Comparison of ENCODE assay signal across 8 cellular contexts in the genomic region with DNA sequence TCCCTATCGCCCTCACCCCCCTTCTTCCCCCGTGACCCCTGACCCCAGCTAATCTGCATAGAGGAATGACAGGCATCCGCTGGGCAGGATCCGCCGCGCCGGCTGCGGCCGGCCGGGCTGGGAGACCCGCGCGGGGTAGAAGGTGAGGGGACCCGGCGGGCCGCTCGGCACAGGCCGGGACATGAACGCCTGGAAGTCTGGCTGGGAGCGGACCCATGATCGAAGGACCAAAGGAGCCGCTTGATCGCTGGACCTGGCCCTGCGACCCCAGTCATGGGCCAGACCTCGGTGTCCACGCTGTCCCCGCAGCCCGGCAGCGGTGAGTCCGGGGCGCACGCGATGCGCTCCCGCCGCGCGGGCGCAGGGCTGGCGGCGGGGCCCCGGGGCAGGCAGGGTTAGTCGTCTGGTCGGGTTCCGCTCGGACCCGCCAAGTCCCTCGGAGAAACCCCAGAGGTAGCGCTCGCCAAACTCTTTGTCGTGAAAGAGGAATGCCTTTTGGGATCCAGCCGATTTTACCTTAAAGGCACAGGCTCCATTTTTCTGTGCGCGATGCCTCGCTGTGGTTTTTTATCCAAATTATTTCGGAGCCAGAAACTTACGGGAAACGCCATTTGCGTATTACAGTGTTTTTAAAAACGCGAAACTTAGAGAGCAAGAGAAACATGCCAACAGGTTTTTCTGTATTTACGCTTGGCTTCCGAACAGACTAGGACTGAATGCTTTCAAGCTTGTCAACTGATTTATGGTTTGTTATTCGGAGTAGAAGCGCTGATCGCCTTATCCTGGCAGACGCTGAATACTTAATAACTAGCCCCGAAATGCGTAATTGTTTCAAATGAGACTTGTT. TPM values are rescaled to one million over a fixed set of nuclear protein-coding genes. Genes with fewer than 3 reads are reported as not detected.
DNase-seq lines count a peak whose midpoint lies in the region; ATAC-seq and TF ChIP-seq lines count a peak whose summit lies in the region.

A gene (plus strand): TSS at position 75 of the 847 bp plus-strand sequence. CDS start 199 bp downstream, at position 274.

- H3K9me3 ChIP-seq in Caco-2, result no peaks in the 10 kb centered on the region
- H3K9me3 ChIP-seq in upper lobe of right lung, result peaks cover 4% of the 10 kb centered on the region

- H3K27ac Mint-ChIP-seq in Caco-2 (ENCODE audit: unreplicated experiment), result peak within 1 kb of the TSS; percentile 70

- CTCF ChIA-PET in Caco-2 (lab: Charles Lee), result interaction anchor here (0.6 kb wide), 1 partner anchor 103 kb away, joined by 3 read pairs; no protein-coding TSS in a partner anchor

- no peaks in the 10 kb centered on the region for H3K36me3 ChIP-seq in Caco-2 (ENCODE audit: control insufficient read depth, insufficient read depth, low read length)
- no peaks in the 10 kb centered on the region for H3K36me3 ChIP-seq in upper lobe of right lung

- BruUV-seq in Caco-2 (replicated peaks; lab: Mats Ljungman, UMichigan), result no TSS peak

- ATAC-seq in left ventricle myocardium superior, result peak; percentile 93
- ATAC-seq in upper lobe of right lung, result peak; percentile 97
- no peak for ATAC-seq in GM18870 (IDR thresholded peaks at IDR 0.05; ENCODE audit: unreplicated experiment)

- intact Hi-C loops in Caco-2 (cut with micrococcal nuclease; ENCODE audit: unreplicated experiment), result loop anchor here (1.0 to 2.0 kb wide), 2 partner anchors 15 to 69 kb away; no protein-coding TSS in a partner anchor
- intact Hi-C loops in T-helper 2 cell treated with Interferon-gamma antibody and Interleukin-4, amounts not matched to agents 100 ng/mL and 5 ng/mL, for 36 hours (cut with micrococcal nuclease), result no loop called here
- intact Hi-C loops in left ventricle myocardium superior (cut with micrococcal nuclease), result no loop called here
- intact Hi-C loops in upper lobe of right lung (cut with DNase I), result no loop called here

- H3K4me1 ChIP-seq in Caco-2 (peaks cover 40% of the 10 kb centered on the region), upper lobe of right lung (peaks cover 39% of the 10 kb centered on the region)

- H3K27me3 Mint-ChIP-seq in Caco-2 (ENCODE audit: insufficient read depth, unreplicated experiment), result no peaks in the 10 kb centered on the region

- no peaks in the 10 kb centered on the region for H3K36me3 Mint-ChIP-seq in Caco-2 (ENCODE audit: insufficient read depth, unreplicated experiment)

- DNase-seq in Caco-2 (peak; percentile 85 to 86), HS-5 (ENCODE audit: low read depth) (peak; percentile 67), astrocyte of the hippocampus (ENCODE audit: low read depth, low spot score) (peak; percentile 89), left ventricle myocardium superior (peak; percentile 85), pons (ENCODE audit: low spot score) (peak; percentile 51), upper lobe of right lung (peak; percentile 91)

- peak within 1 kb of the TSS; percentile 93 for H3K27ac ChIP-seq in upper lobe of right lung

- POLR2A ChIA-PET in Caco-2 (lab: Charles Lee), result interaction anchor here (0.7 kb wide), 1 partner anchor 165 kb away, joined by 3 read pairs; a partner anchor contains a TSS

- H3K9me3 Mint-ChIP-seq in Caco-2 (ENCODE audit: unreplicated experiment), result no peaks in the 10 kb centered on the region

- H3K4me3 ChIP-seq in Caco-2 (ENCODE audit: low read depth, low read length) (peak within 1 kb of the TSS; percentile 88), upper lobe of right lung (peak within 1 kb of the TSS; percentile 70)

- H3K27me3 ChIP-seq in Caco-2 (replicated peaks; ENCODE audit: control insufficient read depth, insufficient read depth, low read length), result no peaks in the 10 kb centered on the region
- H3K27me3 ChIP-seq in upper lobe of right lung, result no peaks in the 10 kb centered on the region

- TF ChIP-seq CTCF in Caco-2 (IDR thresholded peaks at IDR 0.05; ENCODE audit: insufficient read depth in 1 of 2, low read depth in 1 of 2, low read length in 1 of 2, severe bottlenecking in 1 of 2, unreplicated experiment in 1 of 2) (no peak), upper lobe of right lung (IDR thresholded peaks at IDR 0.05) (no peak)

- peaks cover 18% of the 10 kb centered on the region for H3K4me1 Mint-ChIP-seq in Caco-2 (ENCODE audit: low read depth, unreplicated experiment)

- H3K4me3 Mint-ChIP-seq in Caco-2 (ENCODE audit: unreplicated experiment), result peak within 1 kb of the TSS; percentile 82

RNA-seq across cellular contexts. Expression of the gene that starts here (rescaled TPM):
- 80.8 and 100 TPM in 2 replicates for total RNA-seq in Caco-2 (2022)
- 38.3 and 39.4 TPM in 2 replicates for total RNA-seq in T-helper 2 cell treated with Interferon-gamma antibody and Interleukin-4, amounts not matched to agents 100 ng/mL and 5 ng/mL, for 36 hours
- total RNA-seq in left ventricle myocardium superior, result 88.1 TPM
- total RNA-seq in upper lobe of right lung, result 142 TPM
